In genomic region chr7:5595545-5596045, GRCh38 we compare ENCODE assay signal across 8 cellular contexts. TPM values are rescaled to one million over a fixed set of nuclear protein-coding genes. Genes with fewer than 3 reads are reported as not detected.
DNase-seq lines count a peak whose midpoint lies in the region; ATAC-seq and TF ChIP-seq lines count a peak whose summit lies in the region.

No MANE protein-coding gene starts in this region.

- peak overlapping the region; percentile 98 for H3K4me3 Mint-ChIP-seq in mesothelial cell of epicardium

- H3K9ac ChIP-seq in NT2/D1 (ENCODE audit: insufficient read length, low read depth): peak overlapping the region; percentile 100

- H3K9me3 Mint-ChIP-seq in mesothelial cell of epicardium: no peaks in the 10 kb centered on the region

- intact Hi-C loops in left colon (cut with DNase I, micrococcal nuclease): no loop called here

- H3K4me1 Mint-ChIP-seq in mesothelial cell of epicardium: peaks cover 42% of the 10 kb centered on the region

- H3K36me3 ChIP-seq in NT2/D1 (ENCODE audit: insufficient read depth, insufficient read length, low read length): peaks cover 64% of the 10 kb centered on the region

- peaks cover 44% of the 10 kb centered on the region for H3K4me1 ChIP-seq in NT2/D1 (ENCODE audit: insufficient read depth, insufficient read length)

- H3K4me3 ChIP-seq in NT2/D1 (ENCODE audit: insufficient read length, low read depth): peak overlapping the region; percentile 98

- peaks cover 20% of the 10 kb centered on the region for H3K27me3 ChIP-seq in NT2/D1 (ENCODE audit: insufficient read depth, insufficient read length)

- H3K27me3 Mint-ChIP-seq in mesothelial cell of epicardium (ENCODE audit: low read depth): no peaks in the 10 kb centered on the region

- ATAC-seq in left colon (no peak), HG03460 (IDR thresholded peaks at IDR 0.05; ENCODE audit: unreplicated experiment) (no peak), GM19035 (IDR thresholded peaks at IDR 0.05; ENCODE audit: unreplicated experiment) (no peak)

- no peaks in the 10 kb centered on the region for H3K36me3 Mint-ChIP-seq in mesothelial cell of epicardium

- peak overlapping the region; percentile 96 for H3K27ac Mint-ChIP-seq in mesothelial cell of epicardium

- peak; percentile 35 for DNase-seq in GF-D8 (lab: John Stamatoyannopoulos, UW)
- no peak for DNase-seq in NT2/D1 (ENCODE audit: low read depth, low spot score)
- peak; percentile 20 for DNase-seq in cerebellar cortex (ENCODE audit: low spot score)
- DNase-seq in mesothelial cell of epicardium (ENCODE audit: low spot score in 2 of 2, unreplicated experiment in 2 of 2): no peak
- no peak for DNase-seq in left colon
- no peak for DNase-seq in NCI-H1436 treated with DMSO at 0.1 percent for 48 hours (lab: John Stamatoyannopoulos, UW)

- no peaks in the 10 kb centered on the region for H3K9me3 ChIP-seq in NT2/D1 (ENCODE audit: insufficient read depth, low read length)

- no peak for TF ChIP-seq CTCF in mesothelial cell of epicardium (IDR thresholded peaks at IDR 0.05; ENCODE audit: unreplicated experiment)

RNA-seq across cellular contexts. Expression of gene FSCN1, which starts 3.0 kb away (rescaled TPM):
- total RNA-seq in mesothelial cell of epicardium (242 to 247 TPM (median 245 TPM) in 3 replicates), left colon (10 to 100 TPM in 1 of 2 donors, 1 to 10 TPM in 1; 4.7 to 10.4 TPM)

Comparison
In these comparisons a context has a peak if more than half of its experiments do, and no peak if none do; other contexts are left out.
1. DNase-seq: peak in GF-D8 (single experiment) and cerebellar cortex (single experiment); none in NT2/D1 (single experiment), mesothelial cell of epicardium (0 of 2), left colon (0 of 2) and NCI-H1436 treated with DMSO at 0.1 percent for 48 hours (single experiment).
2. RNA of gene FSCN1, which starts 3.0 kb away (total RNA-seq): 242 to 247 TPM in mesothelial cell of epicardium; 4.7 to 10.4 TPM in left colon; every median in the first group is over 10 times any median in the second.